8 cellular contexts compared by ENCODE assay signal in the genomic region with DNA sequence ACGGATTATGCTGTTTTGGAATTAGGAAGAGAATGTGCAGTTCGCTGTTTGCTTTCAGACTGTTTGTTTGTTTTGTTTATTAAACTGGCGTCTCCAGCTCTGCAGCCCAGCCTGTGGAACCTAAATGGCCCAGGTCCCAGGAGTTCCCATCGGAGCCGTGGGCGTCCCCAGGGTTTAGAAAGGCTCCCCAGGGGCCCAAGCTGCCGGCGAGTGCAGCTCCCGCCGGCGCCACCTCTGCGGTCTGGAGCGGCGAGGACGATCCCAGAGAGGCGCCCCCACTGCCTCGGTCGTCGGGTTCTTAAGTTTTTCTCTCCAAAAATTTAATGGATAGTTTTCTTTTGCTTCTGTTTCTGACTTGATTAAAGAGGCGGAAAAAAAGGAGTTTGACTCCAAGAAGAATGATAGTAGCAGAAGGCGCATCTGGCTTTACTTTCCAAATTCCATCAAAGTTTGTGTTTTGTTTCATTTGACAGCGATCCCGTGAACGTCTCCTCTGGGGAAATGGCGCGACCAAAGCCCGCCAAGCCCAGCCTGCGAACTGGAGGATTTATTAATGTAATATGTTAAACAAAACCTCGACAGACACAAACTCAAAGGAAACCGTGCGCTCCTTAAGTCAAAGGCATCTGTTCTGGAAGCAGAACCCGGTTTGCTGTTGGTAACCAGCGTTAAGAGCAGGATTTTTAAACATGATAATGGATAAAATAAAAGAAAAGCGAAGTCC. TPM values are rescaled to one million over a fixed set of nuclear protein-coding genes. Genes with fewer than 3 reads are reported as not detected.
DNase-seq lines count a peak whose midpoint lies in the region; ATAC-seq and TF ChIP-seq lines count a peak whose summit lies in the region.

No MANE protein-coding gene starts in this region.

- no peaks in the 10 kb centered on the region for H3K9me2 ChIP-seq in DOHH2 (replicated peaks; ENCODE audit: control insufficient read depth, low read length)

- peak overlapping the region; percentile 83 for H3K4me2 ChIP-seq in DOHH2 (ENCODE audit: low read length)

- no peak for TF ChIP-seq CTCF in DOHH2 (IDR thresholded peaks at IDR 0.05; ENCODE audit: low read depth, low read length, poor library complexity, severe bottlenecking)
- peak; percentile 5 for TF ChIP-seq CTCF in foreskin keratinocyte (conservative IDR thresholded peaks at IDR 0.05)
- TF ChIP-seq CTCF in neural crest cell (conservative IDR thresholded peaks at IDR 0.05): no peak

- no peak overlapping the region for H3K27ac ChIP-seq in DOHH2 (ENCODE audit: low read depth, low read length)
- H3K27ac ChIP-seq in foreskin keratinocyte: no peak overlapping the region

- H3F3A ChIP-seq in DOHH2 (ENCODE audit: control insufficient read depth, insufficient read depth): no peaks in the 10 kb centered on the region

- DNase-seq in LHCN-M2 (ENCODE audit: low read depth) (peak; percentile 65), T1000 (lab: John Stamatoyannopoulos, UW) (peak; percentile 14), foreskin keratinocyte (no peak), neural crest cell (ENCODE audit: low read depth, low spot score) (peak; percentile 24), mesenteric fat pad (ENCODE audit: low spot score) (no peak)

- H3K27me3 ChIP-seq in DOHH2 (ENCODE audit: control insufficient read depth, low read length) (peaks cover 47% of the 10 kb centered on the region), foreskin keratinocyte (peaks cover 14% of the 10 kb centered on the region)

- H3K4me3 Mint-ChIP-seq in neural crest cell: peak overlapping the region; percentile 95

- peaks cover 59% of the 10 kb centered on the region for H3K27me3 Mint-ChIP-seq in neural crest cell (ENCODE audit: low read depth)

- H3K9me3 ChIP-seq in DOHH2 (ENCODE audit: control insufficient read depth, insufficient read depth, low read length): no peaks in the 10 kb centered on the region

- H4K20me1 ChIP-seq in DOHH2 (ENCODE audit: control insufficient read depth, insufficient read depth, low read depth, low read length): no peaks in the 10 kb centered on the region

- no peaks in the 10 kb centered on the region for H3K79me2 ChIP-seq in DOHH2 (ENCODE audit: control insufficient read depth, low read length)

- ATAC-seq in foreskin keratinocyte: no peak
- no peak for ATAC-seq in esophagus mucosa
- ATAC-seq in HG02938 (IDR thresholded peaks at IDR 0.05; ENCODE audit: unreplicated experiment): no peak

- peak overlapping the region; percentile 78 for H3K4me3 ChIP-seq in DOHH2 (ENCODE audit: low read length)

- peak overlapping the region; percentile 94 for H3K27ac Mint-ChIP-seq in neural crest cell (ENCODE audit: unreplicated experiment)

- H3K36me3 ChIP-seq in DOHH2 (ENCODE audit: control insufficient read depth, low read length): no peaks in the 10 kb centered on the region

- H3K36me3 Mint-ChIP-seq in neural crest cell (ENCODE audit: low read depth): no peaks in the 10 kb centered on the region

- H3K4me1 ChIP-seq in DOHH2 (ENCODE audit: control insufficient read depth, low read length): peaks cover 22% of the 10 kb centered on the region
- H3K4me1 ChIP-seq in foreskin keratinocyte: no peaks in the 10 kb centered on the region

- no peaks in the 10 kb centered on the region for H3K9me3 Mint-ChIP-seq in neural crest cell

- H3K4me1 Mint-ChIP-seq in neural crest cell: peaks cover 37% of the 10 kb centered on the region

RNA-seq across cellular contexts. Expression of gene FZD1, which starts 0.7 kb away (rescaled TPM):
- total RNA-seq in LHCN-M2 (2014; rRNA removed) (48.3 and 58.5 TPM in 2 replicates), foreskin keratinocyte (3.7 and 4.1 TPM in 2 replicates), neural crest cell (9.2 and 9.5 TPM in 2 replicates), esophagus mucosa (7.1 TPM), mesenteric fat pad (5.3 TPM)
- polyA plus RNA-seq in LHCN-M2 (2012): 11.3 TPM
- polyA plus RNA-seq in foreskin keratinocyte: 1.5 and 1.8 TPM in 2 replicates

Comparison
In these comparisons a context has a peak if more than half of its experiments do, and no peak if none do; other contexts are left out.
1. DNase-seq: peak in LHCN-M2 (single experiment), T1000 (single experiment) and neural crest cell (single experiment); none in foreskin keratinocyte (0 of 2) and mesenteric fat pad (single experiment).